Comparison of ENCODE assay signal across 8 cellular contexts in genomic region chr3:180912304-180913226, GRCh38. TPM values are rescaled to one million over a fixed set of nuclear protein-coding genes. Genes with fewer than 3 reads are reported as not detected.
DNase-seq lines count a peak whose midpoint lies in the region; ATAC-seq and TF ChIP-seq lines count a peak whose summit lies in the region.

Gene FXR1, plus strand, starts transcription at chr3:180912670. Its CDS starts 16 bp downstream, at chr3:180912686.

- peaks cover 43% of the 10 kb centered on the region for H3K4me1 Mint-ChIP-seq in WTC11

- H3K4me3 ChIP-seq in AG09309 (ENCODE audit: control insufficient read depth, low read depth, low read length) (peak within 1 kb of the TSS; percentile 62), cardiac fibroblast (replicated peaks in 1 of 2; ENCODE audit: low read depth in 2 of 2, low read length in 2 of 2) (peak within 1 kb of the TSS; percentile 66 to 94)

- TF ChIP-seq CTCF in AG09309 (IDR thresholded peaks at IDR 0.05; ENCODE audit: control insufficient read depth, insufficient read depth, low read depth, low read length, missing control alignments) (peak; percentile 78), WTC11 (IDR thresholded peaks at IDR 0.05) (no peak), cardiac fibroblast (IDR thresholded peaks at IDR 0.05; ENCODE audit: low read depth, low read length) (peak; percentile 85)

- peak; percentile 24 for DNase-seq in AG09309 (ENCODE audit: low read depth)
- DNase-seq in NCI-H2227 treated with DMSO at 0.1 percent for 48 hours (lab: John Stamatoyannopoulos, UW): peak; percentile 97
- DNase-seq in WTC11 (ENCODE audit: low spot score): peak; percentile 96
- DNase-seq in cardiac fibroblast (ENCODE audit: low read depth in 2 of 2): peak; percentile 79 to 81
- peak; percentile 81 for DNase-seq in inferior parietal cortex (ENCODE audit: extremely low spot score)
- DNase-seq in stimulated activated CD4-positive, alpha-beta T cell treated with anti-CD3 and anti-CD28 coated beads, Interleukin-12 subunit alpha, Interleukin-12 subunit beta, amount 100 ng/mL, for 4 hours: peak; percentile 87

- H3K4me3 Mint-ChIP-seq in WTC11: peak within 1 kb of the TSS; percentile 100

- ATAC-seq in GM18909 (IDR thresholded peaks at IDR 0.05; ENCODE audit: poor library complexity, unreplicated experiment) (peak; percentile 99), HG03175 (IDR thresholded peaks at IDR 0.05; ENCODE audit: unreplicated experiment) (peak; percentile 99), WTC11 (peak; percentile 94)

- CTCF ChIA-PET in WTC11 (lab: Charles Lee): interaction anchor here (0.6 to 2.6 kb wide), 20 partner anchors 8 to 1281 kb away, joined by 3 to 12 read pairs (median 4); partner anchors contain the start of genes CCDC39 and DNAJC19

- peaks cover 30% of the 10 kb centered on the region for H3K36me3 Mint-ChIP-seq in WTC11

- POLR2A ChIA-PET in WTC11 (lab: Charles Lee): interaction anchor here (0.6 to 1.8 kb wide), 10 partner anchors 11 to 801 kb away, joined by 3 to 8 read pairs (median 5); partner anchors contain the start of gene DNAJC19

- no peaks in the 10 kb centered on the region for H3K27me3 Mint-ChIP-seq in WTC11 (ENCODE audit: low read depth)

- H3K9me3 Mint-ChIP-seq in WTC11: no peaks in the 10 kb centered on the region

- H3K27ac Mint-ChIP-seq in WTC11: peak within 1 kb of the TSS; percentile 100

TF ChIP-seq in WTC11, 78 proteins besides CTCF, POLR2A, EP300 and RAD21 (continues in another document):
- no peak for TF ChIP-seq GRHL2 (CRISPR knock-in tag; IDR thresholded peaks at IDR 0.05; ENCODE audit: insufficient replicate concordance, severe bottlenecking)
- TF ChIP-seq NR2C2 (CRISPR knock-in tag; IDR thresholded peaks at IDR 0.05): no peak
- TF ChIP-seq, protein P1, sequence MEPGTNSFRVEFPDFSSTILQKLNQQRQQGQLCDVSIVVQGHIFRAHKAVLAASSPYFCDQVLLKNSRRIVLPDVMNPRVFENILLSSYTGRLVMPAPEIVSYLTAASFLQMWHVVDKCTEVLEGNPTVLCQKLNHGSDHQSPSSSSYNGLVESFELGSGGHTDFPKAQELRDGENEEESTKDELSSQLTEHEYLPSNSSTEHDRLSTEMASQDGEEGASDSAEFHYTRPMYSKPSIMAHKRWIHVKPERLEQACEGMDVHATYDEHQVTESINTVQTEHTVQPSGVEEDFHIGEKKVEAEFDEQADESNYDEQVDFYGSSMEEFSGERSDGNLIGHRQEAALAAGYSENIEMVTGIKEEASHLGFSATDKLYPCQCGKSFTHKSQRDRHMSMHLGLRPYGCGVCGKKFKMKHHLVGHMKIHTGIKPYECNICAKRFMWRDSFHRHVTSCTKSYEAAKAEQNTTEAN (CRISPR knock-in tag; IDR thresholded peaks at IDR 0.05): 0 out of 2 replicates have a peak, but pooled peaks have one; percentile 66
- no peak for TF ChIP-seq GTF2I (CRISPR knock-in tag; conservative IDR thresholded peaks at IDR 0.05)
- TF ChIP-seq, protein P2, sequence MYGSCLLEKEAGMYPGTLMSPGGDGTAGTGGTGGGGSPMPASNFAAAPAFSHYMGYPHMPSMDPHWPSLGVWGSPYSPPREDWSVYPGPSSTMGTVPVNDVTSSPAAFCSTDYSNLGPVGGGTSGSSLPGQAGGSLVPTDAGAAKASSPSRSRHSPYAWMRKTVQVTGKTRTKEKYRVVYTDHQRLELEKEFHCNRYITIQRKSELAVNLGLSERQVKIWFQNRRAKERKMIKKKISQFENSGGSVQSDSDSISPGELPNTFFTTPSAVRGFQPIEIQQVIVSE (CRISPR knock-in tag; IDR thresholded peaks at IDR 0.05; ENCODE audit: borderline replicate concordance): no peak
- TF ChIP-seq ZNF423 (CRISPR knock-in tag; IDR thresholded peaks at IDR 0.05): peak; percentile 99
- TF ChIP-seq, protein P3, sequence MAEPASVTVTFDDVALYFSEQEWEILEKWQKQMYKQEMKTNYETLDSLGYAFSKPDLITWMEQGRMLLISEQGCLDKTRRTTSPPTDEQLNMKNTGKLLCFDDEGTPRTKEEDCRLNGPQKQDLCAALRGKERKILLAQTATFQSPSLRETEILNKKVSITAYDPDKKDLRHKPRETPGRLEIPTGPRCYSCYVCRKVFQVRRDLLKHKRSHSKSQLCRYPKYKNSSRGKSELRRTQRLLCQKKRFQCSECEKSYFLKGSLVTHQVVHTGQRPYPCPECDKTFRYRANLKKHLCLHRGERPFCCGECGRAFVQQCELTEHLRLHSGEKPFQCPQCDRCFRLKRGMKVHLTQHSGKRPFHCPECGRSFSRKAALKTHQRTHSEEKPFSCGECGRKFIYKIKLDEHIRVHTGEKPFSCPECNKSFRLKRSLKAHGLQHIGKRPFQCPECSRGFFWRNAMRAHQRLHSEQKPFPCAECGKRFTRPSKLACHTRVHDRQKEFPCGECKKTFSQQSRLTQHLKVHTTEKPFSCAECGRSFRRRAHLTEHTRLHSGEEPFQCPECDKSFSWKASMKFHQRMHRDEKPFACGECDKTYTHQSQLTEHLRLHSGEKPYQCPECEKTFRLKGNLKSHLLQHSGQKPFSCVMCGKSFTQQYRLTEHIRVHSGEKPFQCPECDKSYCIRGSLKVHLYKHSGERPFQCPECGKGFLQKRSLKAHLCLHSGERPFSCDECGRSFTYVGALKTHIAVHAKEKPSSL (CRISPR knock-in tag; conservative IDR thresholded peaks at IDR 0.05): no peak
- no peak for TF ChIP-seq ZNF671 (CRISPR knock-in tag; IDR thresholded peaks at IDR 0.05)
- TF ChIP-seq, protein P4, sequence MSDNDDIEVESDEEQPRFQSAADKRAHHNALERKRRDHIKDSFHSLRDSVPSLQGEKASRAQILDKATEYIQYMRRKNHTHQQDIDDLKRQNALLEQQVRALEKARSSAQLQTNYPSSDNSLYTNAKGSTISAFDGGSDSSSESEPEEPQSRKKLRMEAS (CRISPR knock-in tag; IDR thresholded peaks at IDR 0.05): peak; percentile 45; the same call in 1 of the 2 replicates
- TF ChIP-seq, protein P5, sequence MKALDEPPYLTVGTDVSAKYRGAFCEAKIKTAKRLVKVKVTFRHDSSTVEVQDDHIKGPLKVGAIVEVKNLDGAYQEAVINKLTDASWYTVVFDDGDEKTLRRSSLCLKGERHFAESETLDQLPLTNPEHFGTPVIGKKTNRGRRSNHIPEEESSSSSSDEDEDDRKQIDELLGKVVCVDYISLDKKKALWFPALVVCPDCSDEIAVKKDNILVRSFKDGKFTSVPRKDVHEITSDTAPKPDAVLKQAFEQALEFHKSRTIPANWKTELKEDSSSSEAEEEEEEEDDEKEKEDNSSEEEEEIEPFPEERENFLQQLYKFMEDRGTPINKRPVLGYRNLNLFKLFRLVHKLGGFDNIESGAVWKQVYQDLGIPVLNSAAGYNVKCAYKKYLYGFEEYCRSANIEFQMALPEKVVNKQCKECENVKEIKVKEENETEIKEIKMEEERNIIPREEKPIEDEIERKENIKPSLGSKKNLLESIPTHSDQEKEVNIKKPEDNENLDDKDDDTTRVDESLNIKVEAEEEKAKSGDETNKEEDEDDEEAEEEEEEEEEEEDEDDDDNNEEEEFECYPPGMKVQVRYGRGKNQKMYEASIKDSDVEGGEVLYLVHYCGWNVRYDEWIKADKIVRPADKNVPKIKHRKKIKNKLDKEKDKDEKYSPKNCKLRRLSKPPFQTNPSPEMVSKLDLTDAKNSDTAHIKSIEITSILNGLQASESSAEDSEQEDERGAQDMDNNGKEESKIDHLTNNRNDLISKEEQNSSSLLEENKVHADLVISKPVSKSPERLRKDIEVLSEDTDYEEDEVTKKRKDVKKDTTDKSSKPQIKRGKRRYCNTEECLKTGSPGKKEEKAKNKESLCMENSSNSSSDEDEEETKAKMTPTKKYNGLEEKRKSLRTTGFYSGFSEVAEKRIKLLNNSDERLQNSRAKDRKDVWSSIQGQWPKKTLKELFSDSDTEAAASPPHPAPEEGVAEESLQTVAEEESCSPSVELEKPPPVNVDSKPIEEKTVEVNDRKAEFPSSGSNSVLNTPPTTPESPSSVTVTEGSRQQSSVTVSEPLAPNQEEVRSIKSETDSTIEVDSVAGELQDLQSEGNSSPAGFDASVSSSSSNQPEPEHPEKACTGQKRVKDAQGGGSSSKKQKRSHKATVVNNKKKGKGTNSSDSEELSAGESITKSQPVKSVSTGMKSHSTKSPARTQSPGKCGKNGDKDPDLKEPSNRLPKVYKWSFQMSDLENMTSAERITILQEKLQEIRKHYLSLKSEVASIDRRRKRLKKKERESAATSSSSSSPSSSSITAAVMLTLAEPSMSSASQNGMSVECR (CRISPR knock-in tag; IDR thresholded peaks at IDR 0.05; ENCODE audit: borderline replicate concordance): no peak
- TF ChIP-seq ZNF232 (CRISPR knock-in tag; IDR thresholded peaks at IDR 0.05): no peak
- TF ChIP-seq GABPB1 (CRISPR knock-in tag; IDR thresholded peaks at IDR 0.05): no peak
- 0 out of 2 replicates have a peak, but pooled peaks have one; percentile 15 for TF ChIP-seq HMGXB4 (CRISPR knock-in tag; IDR thresholded peaks at IDR 0.05)
- TF ChIP-seq JUN (CRISPR knock-in tag; IDR thresholded peaks at IDR 0.05): peak; percentile 36; the same call in 1 of the 2 replicates

RNA-seq across cellular contexts. Expression of gene FXR1, which starts in this region (rescaled TPM):
- 245 to 252 TPM (median 251 TPM) in 3 replicates for total RNA-seq in WTC11 (2021)

Comparison
In these comparisons a context has a peak if more than half of its experiments do, and no peak if none do; other contexts are left out.
1. Peak in every context shown above with its lines: DNase-seq, ATAC-seq and H3K4me3 ChIP-seq.
2. DNase-seq: peak in every context shown above with its lines; median percentile 97 in NCI-H2227 treated with DMSO at 0.1 percent for 48 hours; 96 in WTC11; 87 in stimulated activated CD4-positive, alpha-beta T cell treated with anti-CD3 and anti-CD28 coated beads, Interleukin-12 subunit alpha, Interleukin-12 subunit beta, amount 100 ng/mL, for 4 hours; 81 in inferior parietal cortex; 80 in cardiac fibroblast; 24 in AG09309.